In genomic region chr18:49628993-49629795, GRCh38 we compare ENCODE assay signal across 11 cellular contexts.
DNase-seq lines count a peak whose midpoint lies in the region; FAIRE-seq and TF ChIP-seq lines count a peak whose summit lies in the region.
"Had no signal": no experiment of that assay in that cellular context is flagged by ENCODE, and none has a peak within 500 bp of the region (broad histone marks: within the 10 kb centered on the region; RNA-seq: fewer than 3 reads in every experiment).

No MANE protein-coding gene starts in this region.

- H4K5ac ChIP-seq in H1 (ENCODE audit: insufficient read length, low read depth, low read length): no peak overlapping the region

- intact Hi-C loops in activated T-helper 2 cell treated with anti-CD3 and anti-CD28 coated beads, Interferon-gamma antibody, Interleukin-2, Interleukin-4, amounts not matched to agents 10 μg/mL and 5 μg/mL and 100 μg/mL, durations not matched to agents 14 hours and 24 hours and 36 hours (cut with micrococcal nuclease): no loop called here

- H3K9me3 Mint-ChIP-seq in activated T-helper 2 cell treated with anti-CD3 and anti-CD28 coated beads, Interferon-gamma antibody, Interleukin-2, Interleukin-4, amounts not matched to agents 10 μg/mL and 5 μg/mL and 100 μg/mL, durations not matched to agents 14 hours and 24 hours and 36 hours: no peaks in the 10 kb centered on the region
- no peaks in the 10 kb centered on the region for H3K9me3 Mint-ChIP-seq in immature natural killer cell

- H3K9me3 ChIP-seq in AG04450 (ENCODE audit: control insufficient read depth, insufficient read depth, low read length): no peaks in the 10 kb centered on the region; the same call in 1 of the 2 replicates
- no peaks in the 10 kb centered on the region for H3K9me3 ChIP-seq in MG63
- H3K9me3 ChIP-seq in H1 (ENCODE audit: insufficient read depth in 2 of 2, low read depth in 1 of 2, low read length in 1 of 2): no peaks in the 10 kb centered on the region

- H3K14ac ChIP-seq in H1 (ENCODE audit: insufficient read length): no peak overlapping the region

- no peak for TF ChIP-seq POLR2A in H1 (IDR thresholded peaks at IDR 0.05; ENCODE audit: control extremely low read depth in 1 of 2, low read depth in 2 of 2, low read length in 2 of 2)

- H3K79me1 ChIP-seq in H1 (ENCODE audit: low read depth, low read length): no peaks in the 10 kb centered on the region

- 93% methylated on average over 13 of the region's 15 CpGs; no CpG with 5 or more reads in 1 of the 2 experiments for WGBS in H1 (ENCODE audit: extremely low coverage in 1 of 2, insufficient coverage in 1 of 2, insufficient read length in 1 of 2, insufficient replicate concordance in 2 of 2, low coverage in 1 of 2, low lambda C conversion rate in 2 of 2, missing lambda C conversion rate in 1 of 2), 2 experiments

- no peak overlapping the region for H3K4me3 ChIP-seq in AG04450 (ENCODE audit: low read depth, low read length)
- H3K4me3 ChIP-seq in MG63: no peak overlapping the region
- H3K4me3 ChIP-seq in H1 (ENCODE audit: extremely low read depth in 1 of 4, insufficient read depth in 2 of 4, low read depth in 3 of 4, low read length in 4 of 4): no peak overlapping the region

- H3K27me3 ChIP-seq in AG04450 (ENCODE audit: control insufficient read depth, insufficient read depth, low read length) (peaks cover 53% of the 10 kb centered on the region), MG63 (no peaks in the 10 kb centered on the region), H1 (replicated peaks in 1 of 4; ENCODE audit: control insufficient read depth in 3 of 4, extremely low read depth in 1 of 4, insufficient read depth in 3 of 4, low read length in 3 of 4) (no peaks in the 10 kb centered on the region)

- FAIRE-seq in H1 (lab: Jason Lieb, UNC): no peak
- FAIRE-seq: astrocyte had no signal

- H3K18ac ChIP-seq in H1 (ENCODE audit: extremely low read depth, low read length): no peak overlapping the region

- H3K4me1 ChIP-seq in H1 (replicated peaks in 1 of 4; ENCODE audit: control insufficient read depth in 3 of 4, insufficient read depth in 4 of 4, low read length in 3 of 4): peaks cover 0 to 5% (median 0%) of the 10 kb centered on the region in 4 experiments; a peak in 3 of 7 replicates

- POLR2A ChIA-PET in AG04450 (lab: Yijun Ruan, JAX): no interaction called here
- POLR2A ChIA-PET in H1 (lab: Charles Lee; ENCODE audit: partially characterized antibody): interaction anchor here (0.6 kb wide), 1 partner anchor 682 kb away, joined by 3 read pairs; no protein-coding TSS in a partner anchor

- DNase-seq in AG04450 (ENCODE audit: low read depth, low spot score) (no peak), MG63 (peak; percentile 79), H1 (ENCODE audit: low read depth in 1 of 2, low spot score in 2 of 2) (no peak), midbrain (lab: John Stamatoyannopoulos, UW) (peak; percentile 26), GOT3 (lab: John Stamatoyannopoulos, UW) (no peak), immature natural killer cell (no peak)
- no peak for DNase-seq in activated T-helper 2 cell treated with anti-CD3 and anti-CD28 coated beads, Interferon-gamma antibody, Interleukin-2, Interleukin-4, amounts not matched to agents 10 μg/mL and 5 μg/mL and 100 μg/mL, durations not matched to agents 14 hours and 24 hours and 36 hours (ENCODE audit: low spot score)
- DNase-seq in activated CD4-positive, alpha-beta T cell treated with anti-CD3 and anti-CD28 coated beads, Interleukin-2, amount 50 U/mL, for 4 hours: no peak
- DNase-seq: NCI-H82 had no signal

- H3K4me1 Mint-ChIP-seq in activated T-helper 2 cell treated with anti-CD3 and anti-CD28 coated beads, Interferon-gamma antibody, Interleukin-2, Interleukin-4, amounts not matched to agents 10 μg/mL and 5 μg/mL and 100 μg/mL, durations not matched to agents 14 hours and 24 hours and 36 hours (ENCODE audit: low read depth): no peaks in the 10 kb centered on the region
- H3K4me1 Mint-ChIP-seq in immature natural killer cell: no peaks in the 10 kb centered on the region

- H2AFZ ChIP-seq in H1 (ENCODE audit: low read length): peak overlapping the region; percentile 45; the same call in 1 of the 2 replicates

- H2BK5ac ChIP-seq in H1 (ENCODE audit: low read depth, low read length): no peak overlapping the region; the same call in 1 of the 2 replicates

- no peak overlapping the region for H3K56ac ChIP-seq in H1 (replicated peaks; ENCODE audit: insufficient read length, low read depth, low read length)

- H3K36me3 ChIP-seq in MG63 (no peaks in the 10 kb centered on the region), H1 (ENCODE audit: control insufficient read depth in 2 of 4, insufficient read depth in 4 of 4, low read length in 3 of 4) (no peaks in the 10 kb centered on the region)

- H3K23me2 ChIP-seq in H1 (ENCODE audit: low read depth, low read length): no peaks in the 10 kb centered on the region

- TF ChIP-seq RAD21 in H1 (IDR thresholded peaks at IDR 0.05 in 1 of 2, conservative IDR thresholded peaks at IDR 0.05 in 1 of 2; ENCODE audit: low read depth in 2 of 2, low read length in 2 of 2): peak; percentile 24 to 27; a peak in 2 of 4 replicates

- H4K91ac ChIP-seq in H1 (replicated peaks; ENCODE audit: insufficient read length, low read length): no peak overlapping the region

- H3K9ac ChIP-seq in H1 (replicated peaks in 1 of 4; ENCODE audit: extremely low read depth in 1 of 4, low read depth in 3 of 4, low read length in 3 of 4): no peak overlapping the region; a peak in 1 of 7 replicates

- 0 out of 2 replicates have a peak overlapping the region, but pooled peaks have one; percentile 31 for H2BK15ac ChIP-seq in H1 (ENCODE audit: low read length)

- no peak overlapping the region for H4K8ac ChIP-seq in H1 (ENCODE audit: extremely low read depth, insufficient read depth, low read length)

- H3K4me2 ChIP-seq in H1 (ENCODE audit: insufficient read depth in 1 of 2, low read depth in 2 of 2, low read length in 2 of 2): no peak overlapping the region

- TF ChIP-seq EP300 in H1 (IDR thresholded peaks at IDR 0.05; ENCODE audit: borderline replicate concordance in 1 of 2, low read depth in 2 of 2, low read length in 2 of 2): no peak

- no peak overlapping the region for H2AK5ac ChIP-seq in H1 (ENCODE audit: low read depth, low read length)

- H2BK120ac ChIP-seq in H1 (replicated peaks; ENCODE audit: low read depth, low read length): no peak overlapping the region

- H2BK20ac ChIP-seq in H1 (ENCODE audit: low read length): no peak overlapping the region

- H3K79me2 ChIP-seq in H1 (ENCODE audit: control insufficient read depth in 1 of 2, insufficient read depth in 2 of 2, low read length in 2 of 2): no peaks in the 10 kb centered on the region

- peak overlapping the region; percentile 75; the same call in 1 of the 2 replicates for H2BK12ac ChIP-seq in H1 (ENCODE audit: low read depth, low read length)

- no peaks in the 10 kb centered on the region for H3K36me3 Mint-ChIP-seq in activated T-helper 2 cell treated with anti-CD3 and anti-CD28 coated beads, Interferon-gamma antibody, Interleukin-2, Interleukin-4, amounts not matched to agents 10 μg/mL and 5 μg/mL and 100 μg/mL, durations not matched to agents 14 hours and 24 hours and 36 hours (ENCODE audit: low read depth)
- H3K36me3 Mint-ChIP-seq in immature natural killer cell: no peaks in the 10 kb centered on the region

- H3K4me3 Mint-ChIP-seq in activated T-helper 2 cell treated with anti-CD3 and anti-CD28 coated beads, Interferon-gamma antibody, Interleukin-2, Interleukin-4, amounts not matched to agents 10 μg/mL and 5 μg/mL and 100 μg/mL, durations not matched to agents 14 hours and 24 hours and 36 hours (ENCODE audit: low read depth): no peak overlapping the region
- no peak overlapping the region for H3K4me3 Mint-ChIP-seq in immature natural killer cell

- no peak overlapping the region for H3K27ac Mint-ChIP-seq in activated T-helper 2 cell treated with anti-CD3 and anti-CD28 coated beads, Interferon-gamma antibody, Interleukin-2, Interleukin-4, amounts not matched to agents 10 μg/mL and 5 μg/mL and 100 μg/mL, durations not matched to agents 14 hours and 24 hours and 36 hours
- H3K27ac Mint-ChIP-seq in immature natural killer cell: no peak overlapping the region

- CTCF ChIA-PET in AG04450 (lab: Charles Lee) (interaction anchor here (0.9 to 1.0 kb wide), 2 partner anchors 19 to 72 kb away, joined by 3 read pairs; no protein-coding TSS in a partner anchor), H1 (lab: Charles Lee; ENCODE audit: partially characterized antibody) (interaction anchor here (0.6 to 5.8 kb wide), 18 partner anchors 12 to 222 kb away, joined by 3 to 53 read pairs (median 4); no protein-coding TSS in a partner anchor)

- H4K20me1 ChIP-seq in H1 (replicated peaks in 1 of 2; ENCODE audit: control insufficient read depth in 1 of 2, insufficient read depth in 2 of 2, low read length in 2 of 2): no peaks in the 10 kb centered on the region

- no peak overlapping the region for H3K23ac ChIP-seq in H1 (ENCODE audit: insufficient read length)

- H3K27me3 Mint-ChIP-seq in activated T-helper 2 cell treated with anti-CD3 and anti-CD28 coated beads, Interferon-gamma antibody, Interleukin-2, Interleukin-4, amounts not matched to agents 10 μg/mL and 5 μg/mL and 100 μg/mL, durations not matched to agents 14 hours and 24 hours and 36 hours (ENCODE audit: low read depth): peaks cover 7% of the 10 kb centered on the region
- peaks cover 2 to 5% (median 5%) of the 10 kb centered on the region in 3 donors for H3K27me3 Mint-ChIP-seq in immature natural killer cell (ENCODE audit: low read depth in 3 of 3)

- TF ChIP-seq CTCF in AG04450 (IDR thresholded peaks at IDR 0.05; ENCODE audit: low read depth, low read length): peak; percentile 35; the same call in 1 of the 2 replicates
- TF ChIP-seq CTCF in H1 (IDR thresholded peaks at IDR 0.05; ENCODE audit: control extremely low read depth in 1 of 3, insufficient read depth in 1 of 3, low read depth in 1 of 3, low read length in 3 of 3): peak; percentile 35 to 53 (median 42)

- no peak overlapping the region for H3K27ac ChIP-seq in AG04450 (ENCODE audit: low read depth, low read length)
- no peak overlapping the region for H3K27ac ChIP-seq in H1 (ENCODE audit: low read depth, low read length)
- H3K27ac ChIP-seq: C4-2B had no signal

- peak overlapping the region; percentile 12 for H3K4ac ChIP-seq in H1 (replicated peaks; ENCODE audit: insufficient read length, low read depth, low read length)

TF ChIP-seq in H1, 55 proteins besides CTCF, POLR2A, EP300 and RAD21 (continues in another document):
- no peak for TF ChIP-seq CTBP2 (IDR thresholded peaks at IDR 0.05; ENCODE audit: borderline replicate concordance, insufficient read depth, insufficient read length, low read length)
- no peak for TF ChIP-seq JUN (IDR thresholded peaks at IDR 0.05; ENCODE audit: low read depth, low read length)
- TF ChIP-seq TBP (IDR thresholded peaks at IDR 0.05; ENCODE audit: low read depth, low read length): no peak
- no peak for TF ChIP-seq GABPA (IDR thresholded peaks at IDR 0.05; ENCODE audit: borderline replicate concordance, insufficient read depth, low read length)
- no peak for TF ChIP-seq E2F6 (IDR thresholded peaks at IDR 0.05)

Comparison
In these comparisons a context has a peak if more than half of its experiments do, and no peak if none do; other contexts are left out.
1. DNase-seq: peak in MG63 (single experiment) and midbrain (single experiment); none in AG04450 (single experiment), H1 (0 of 2), GOT3 (single experiment), activated T-helper 2 cell treated with anti-CD3 and anti-CD28 coated beads, Interferon-gamma antibody, Interleukin-2, Interleukin-4, amounts not matched to agents 10 μg/mL and 5 μg/mL and 100 μg/mL, durations not matched to agents 14 hours and 24 hours and 36 hours (single experiment), activated CD4-positive, alpha-beta T cell treated with anti-CD3 and anti-CD28 coated beads, Interleukin-2, amount 50 U/mL, for 4 hours (0 of 2) and immature natural killer cell (0 of 3).